ENCODE assay signal across 27 cellular contexts in genomic region chr2:84873350-84873749, GRCh38. TPM values are rescaled to one million over a fixed set of nuclear protein-coding genes. Genes with fewer than 3 reads are reported as not detected.
DNase-seq lines count a peak whose midpoint lies in the region; ATAC-seq and TF ChIP-seq lines count a peak whose summit lies in the region.
"Had no signal": no experiment of that assay in that cellular context is flagged by ENCODE, and none has a peak within 500 bp of the region (broad histone marks: within the 10 kb centered on the region; RNA-seq: fewer than 3 reads in every experiment).

No MANE protein-coding gene starts in this region.

- no peaks in the 10 kb centered on the region for H3K27me3 Mint-ChIP-seq in activated CD8-positive, alpha-beta T cell treated with anti-CD3 and anti-CD28 coated beads for 36 hours
- no peaks in the 10 kb centered on the region for H3K27me3 Mint-ChIP-seq in activated naive CD8-positive, alpha-beta T cell treated with anti-CD3 and anti-CD28 coated beads for 36 hours
- H3K27me3 Mint-ChIP-seq in stimulated activated naive CD8-positive, alpha-beta T cell treated with anti-CD3 and anti-CD28 coated beads, Interleukin-15, amount 100 ng/mL, for 72 hours: no peaks in the 10 kb centered on the region
- H3K27me3 Mint-ChIP-seq: effector memory CD8-positive, alpha-beta T cell; naive B cell had no signal

- peak; percentile 65 for ATAC-seq in activated CD8-positive, alpha-beta T cell treated with anti-CD3 and anti-CD28 coated beads for 36 hours
- peak; percentile 77 for ATAC-seq in stimulated activated naive CD8-positive, alpha-beta T cell treated with anti-CD3 and anti-CD28 coated beads, Interleukin-15, amount 100 ng/mL, for 72 hours
- ATAC-seq: effector memory CD8-positive, alpha-beta T cell; lower lobe of right lung; PC-3; right lobe of liver had no signal

- peak overlapping the region; percentile 94 for H3K27ac Mint-ChIP-seq in activated CD8-positive, alpha-beta T cell treated with anti-CD3 and anti-CD28 coated beads for 36 hours
- H3K27ac Mint-ChIP-seq in activated naive CD8-positive, alpha-beta T cell treated with anti-CD3 and anti-CD28 coated beads for 36 hours: peak overlapping the region; percentile 96
- peak overlapping the region; percentile 10 to 90 for H3K27ac Mint-ChIP-seq in stimulated activated naive CD8-positive, alpha-beta T cell treated with anti-CD3 and anti-CD28 coated beads, Interleukin-15, amount 100 ng/mL, for 72 hours
- H3K27ac Mint-ChIP-seq: effector memory CD8-positive, alpha-beta T cell; naive B cell had no signal

- no peaks in the 10 kb centered on the region for H3K27me3 ChIP-seq in right atrium auricular region
- H3K27me3 ChIP-seq: right lobe of liver, tibial nerve had no signal

- H3K9me3 ChIP-seq in right atrium auricular region: no peaks in the 10 kb centered on the region
- H3K9me3 ChIP-seq: lower lobe of right lung, right lobe of liver, tibial nerve had no signal

- H3K4me3 Mint-ChIP-seq in activated CD8-positive, alpha-beta T cell treated with anti-CD3 and anti-CD28 coated beads for 36 hours: no peak overlapping the region
- peak overlapping the region; percentile 60 for H3K4me3 Mint-ChIP-seq in activated naive CD8-positive, alpha-beta T cell treated with anti-CD3 and anti-CD28 coated beads for 36 hours
- H3K4me3 Mint-ChIP-seq in stimulated activated naive CD8-positive, alpha-beta T cell treated with anti-CD3 and anti-CD28 coated beads, Interleukin-15, amount 100 ng/mL, for 72 hours: peak overlapping the region; percentile 34 to 81
- H3K4me3 Mint-ChIP-seq: effector memory CD8-positive, alpha-beta T cell; naive B cell had no signal

- intact Hi-C loops in activated CD8-positive, alpha-beta T cell treated with anti-CD3 and anti-CD28 coated beads for 36 hours (cut with micrococcal nuclease): no loop called here

- peaks cover 70% of the 10 kb centered on the region for H3K36me3 Mint-ChIP-seq in activated CD8-positive, alpha-beta T cell treated with anti-CD3 and anti-CD28 coated beads for 36 hours (ENCODE audit: low read depth)
- peaks cover 61% of the 10 kb centered on the region for H3K36me3 Mint-ChIP-seq in activated naive CD8-positive, alpha-beta T cell treated with anti-CD3 and anti-CD28 coated beads for 36 hours

- no peak overlapping the region for H3K27ac ChIP-seq in right atrium auricular region
- H3K27ac ChIP-seq: KMS-11, lower lobe of right lung, right lobe of liver, SK-N-MC, tibial nerve had no signal

- POLR2A ChIA-PET in activated CD8-positive, alpha-beta T cell treated with anti-CD3 and anti-CD28 coated beads for 36 hours (lab: Charles Lee): interaction anchor here (1.6 kb wide), 1 partner anchor 27 kb away, joined by 4 read pairs; no protein-coding TSS in a partner anchor

- H3K4me3 ChIP-seq in right atrium auricular region: no peak overlapping the region
- H3K4me3 ChIP-seq: lower lobe of right lung, right lobe of liver, SK-N-MC, tibial nerve had no signal

- peaks cover 79% of the 10 kb centered on the region for H3K4me1 Mint-ChIP-seq in activated CD8-positive, alpha-beta T cell treated with anti-CD3 and anti-CD28 coated beads for 36 hours (ENCODE audit: low read depth)
- peaks cover 80% of the 10 kb centered on the region for H3K4me1 Mint-ChIP-seq in activated naive CD8-positive, alpha-beta T cell treated with anti-CD3 and anti-CD28 coated beads for 36 hours
- H3K4me1 Mint-ChIP-seq in stimulated activated naive CD8-positive, alpha-beta T cell treated with anti-CD3 and anti-CD28 coated beads, Interleukin-15, amount 100 ng/mL, for 72 hours: peaks cover 93% of the 10 kb centered on the region

- peak; percentile 41 for DNase-seq in activated effector memory CD4-positive, alpha-beta T cell treated with anti-CD3 and anti-CD28 coated beads, Interleukin-2, amount 50 U/mL, for 16 hours
- no peak for DNase-seq in activated effector memory CD4-positive, alpha-beta T cell treated with Interleukin-2 at 50 U/mL for 16 hours
- no peak for DNase-seq in activated CD8-positive, alpha-beta T cell treated with anti-CD3 and anti-CD28 coated beads for 36 hours
- no peak for DNase-seq in activated naive CD8-positive, alpha-beta T cell treated with anti-CD3 and anti-CD28 coated beads for 36 hours
- no peak for DNase-seq in stimulated activated naive CD8-positive, alpha-beta T cell treated with anti-CD3 and anti-CD28 coated beads, Interleukin-15, amount 100 ng/mL, for 72 hours
- no peak for DNase-seq in right atrium auricular region (ENCODE audit: low spot score)
- no peak for DNase-seq in NCI-H446 (lab: John Stamatoyannopoulos, UW)
- DNase-seq: Calu3; central memory CD4-positive, alpha-beta T cell; DMS79 treated with DMSO at 0.1 percent for 48 hours; effector memory CD8-positive, alpha-beta T cell; erythroblast; GF-D8; HCEC 1CT; hypothalamus; lower lobe of right lung; midbrain; MM.1S; naive B cell; NCI-H2081; NCI-H526 treated with DMSO at 0.1 percent for 48 hours; NK-92 treated with Interleukin-12 subunit alpha and Interleukin-12 subunit beta, amount 100 ng/mL, for 24 hours; PC-3 had no signal

- TF ChIP-seq CTCF in activated CD8-positive, alpha-beta T cell treated with anti-CD3 and anti-CD28 coated beads for 36 hours (IDR thresholded peaks at IDR 0.05): no peak
- no peak for TF ChIP-seq CTCF in right atrium auricular region (IDR thresholded peaks at IDR 0.05)

- no peaks in the 10 kb centered on the region for H3K4me1 ChIP-seq in right atrium auricular region
- H3K4me1 ChIP-seq: lower lobe of right lung, right lobe of liver, tibial nerve had no signal

- CTCF ChIA-PET in activated CD8-positive, alpha-beta T cell treated with anti-CD3 and anti-CD28 coated beads for 36 hours (lab: Charles Lee): no interaction called here

- no peaks in the 10 kb centered on the region for H3K36me3 ChIP-seq in right atrium auricular region
- H3K36me3 ChIP-seq: lower lobe of right lung, right lobe of liver, tibial nerve had no signal

- peaks cover 3% of the 10 kb centered on the region for H3K9me3 Mint-ChIP-seq in activated CD8-positive, alpha-beta T cell treated with anti-CD3 and anti-CD28 coated beads for 36 hours
- H3K9me3 Mint-ChIP-seq in activated naive CD8-positive, alpha-beta T cell treated with anti-CD3 and anti-CD28 coated beads for 36 hours: peaks cover 5% of the 10 kb centered on the region
- no peaks in the 10 kb centered on the region for H3K9me3 Mint-ChIP-seq in stimulated activated naive CD8-positive, alpha-beta T cell treated with anti-CD3 and anti-CD28 coated beads, Interleukin-15, amount 100 ng/mL, for 72 hours
- H3K9me3 Mint-ChIP-seq: effector memory CD8-positive, alpha-beta T cell; naive B cell had no signal

RNA-seq across cellular contexts. Expression of gene TRABD2A, which starts 7.5 kb away (rescaled TPM):
- 10 to 100 TPM; 56.3 to 56.4 TPM for total RNA-seq in activated CD8-positive, alpha-beta T cell treated with anti-CD3 and anti-CD28 coated beads for 36 hours
- total RNA-seq in activated naive CD8-positive, alpha-beta T cell treated with anti-CD3 and anti-CD28 coated beads for 36 hours: 10 to 100 TPM; 59.2 to 61.7 TPM
- total RNA-seq in right atrium auricular region: 1 to 10 TPM; 1.2 to 1.7 TPM

RNA-seq across cellular contexts. Expression of gene TMSB10, which starts 32.1 kb away (rescaled TPM):
- 1,000 to 10,000 TPM; 2,035 to 2,060 TPM for total RNA-seq in activated CD8-positive, alpha-beta T cell treated with anti-CD3 and anti-CD28 coated beads for 36 hours
- 1,000 to 10,000 TPM; 1,816 to 1,884 TPM for total RNA-seq in activated naive CD8-positive, alpha-beta T cell treated with anti-CD3 and anti-CD28 coated beads for 36 hours
- 1,000 to 10,000 TPM; 1,113 to 1,769 TPM for total RNA-seq in right atrium auricular region

Comparison
In these comparisons a context has a peak if more than half of its experiments do, and no peak if none do; other contexts are left out.
1. RNA of gene TRABD2A, which starts 7.5 kb away (total RNA-seq): 59.2 to 61.7 TPM in activated naive CD8-positive, alpha-beta T cell treated with anti-CD3 and anti-CD28 coated beads for 36 hours and 56.3 to 56.4 TPM in activated CD8-positive, alpha-beta T cell treated with anti-CD3 and anti-CD28 coated beads for 36 hours; 1.2 to 1.7 TPM in right atrium auricular region; every median in the first group is over 10 times any median in the second.
2. Peak in every context shown above with its lines, with median percentiles within 50 percentile points of each other: H3K27ac Mint-ChIP-seq.